23 cellular contexts compared by ENCODE assay signal in the genomic region with DNA sequence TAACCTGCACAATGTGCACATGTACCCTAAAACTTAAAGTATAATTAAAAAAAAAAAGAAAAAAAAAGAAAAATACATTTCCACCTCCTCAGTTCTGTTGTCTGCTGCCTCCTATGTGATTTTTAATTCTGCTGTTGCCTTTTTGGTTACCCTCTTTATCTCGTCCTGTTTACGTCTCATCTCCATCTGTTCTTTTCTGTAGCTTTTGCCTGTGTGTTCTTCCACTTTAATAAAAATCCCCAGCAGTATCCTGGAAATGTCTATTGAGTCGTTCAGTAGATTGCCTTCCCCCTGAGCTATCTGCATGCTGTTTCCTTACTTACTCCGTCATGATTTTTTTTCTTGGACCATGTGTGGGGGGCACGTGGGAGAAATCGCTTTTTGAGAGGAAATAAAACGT.
"Had no signal": no experiment of that assay in that cellular context is flagged by ENCODE, and none has a peak within 500 bp of the region (broad histone marks: within the 10 kb centered on the region; RNA-seq: fewer than 3 reads in every experiment).

No MANE protein-coding gene starts in this region.

- DNase-seq: hippocampal formation; kidney glomerular epithelial cell; left cardiac atrium; lower lobe of right lung; mammary epithelial cell; mesenchymal stem cell; naive thymus-derived CD8-positive, alpha-beta T cell; pancreas; posterior cingulate gyrus; retina; right cardiac atrium; stimulated activated CD4-positive, alpha-beta T cell treated with anti-CD3 and anti-CD28 coated beads, Interleukin-12 subunit alpha, Interleukin-12 subunit beta, amount 100 ng/mL, for 4 hours; stimulated activated CD4-positive, alpha-beta T cell treated with anti-CD3 and anti-CD28 coated beads, Interleukin-15, amount 100 ng/mL, for 24 hours; stimulated activated CD4-positive, alpha-beta T cell treated with anti-CD3 and anti-CD28 coated beads, Interleukin-2, amount 100 ng/mL, for 24 hours; stimulated activated CD4-positive, alpha-beta T cell treated with anti-CD3 and anti-CD28 coated beads, Interleukin-4, amount 100 ng/mL, for 1 hour; stimulated activated naive CD4-positive, alpha-beta T cell; tibial artery; trophoblast cell; upper lobe of right lung had no signal

- H3K4me3 Mint-ChIP-seq: naive thymus-derived CD8-positive, alpha-beta T cell; stimulated activated effector memory CD8-positive, alpha-beta T cell treated with anti-CD3 and anti-CD28 coated beads, Interleukin-12 subunit alpha, Interleukin-12 subunit beta, amount 100 ng/mL, for 72 hours; stimulated activated naive CD8-positive, alpha-beta T cell treated with anti-CD3 and anti-CD28 coated beads, Interleukin-15, Interleukin-2, amounts not matched to agents 100 ng/mL and 50 ng/mL, for 24 hours had no signal

- H3K36me3 Mint-ChIP-seq: naive thymus-derived CD8-positive, alpha-beta T cell; stimulated activated effector memory CD8-positive, alpha-beta T cell treated with anti-CD3 and anti-CD28 coated beads, Interleukin-12 subunit alpha, Interleukin-12 subunit beta, amount 100 ng/mL, for 72 hours had no signal

- ATAC-seq: left cardiac atrium; left lobe of liver; lower lobe of right lung; naive thymus-derived CD8-positive, alpha-beta T cell; pancreas; right cardiac atrium; sciatic nerve; stimulated activated effector memory CD8-positive, alpha-beta T cell treated with anti-CD3 and anti-CD28 coated beads, Interleukin-12 subunit alpha, Interleukin-12 subunit beta, amount 100 ng/mL, for 72 hours; upper lobe of right lung had no signal

- H3K27ac Mint-ChIP-seq: naive thymus-derived CD8-positive, alpha-beta T cell; stimulated activated effector memory CD8-positive, alpha-beta T cell treated with anti-CD3 and anti-CD28 coated beads, Interleukin-12 subunit alpha, Interleukin-12 subunit beta, amount 100 ng/mL, for 72 hours; stimulated activated naive CD8-positive, alpha-beta T cell treated with anti-CD3 and anti-CD28 coated beads, Interleukin-15, Interleukin-2, amounts not matched to agents 100 ng/mL and 50 ng/mL, for 24 hours had no signal

- H3K4me1 Mint-ChIP-seq: naive thymus-derived CD8-positive, alpha-beta T cell; stimulated activated effector memory CD8-positive, alpha-beta T cell treated with anti-CD3 and anti-CD28 coated beads, Interleukin-12 subunit alpha, Interleukin-12 subunit beta, amount 100 ng/mL, for 72 hours had no signal

- H3K9me3 Mint-ChIP-seq: naive thymus-derived CD8-positive, alpha-beta T cell; stimulated activated naive CD8-positive, alpha-beta T cell treated with anti-CD3 and anti-CD28 coated beads, Interleukin-15, Interleukin-2, amounts not matched to agents 100 ng/mL and 50 ng/mL, for 24 hours had no signal

- H3K27me3 Mint-ChIP-seq: stimulated activated naive CD8-positive, alpha-beta T cell treated with anti-CD3 and anti-CD28 coated beads, Interleukin-15, Interleukin-2, amounts not matched to agents 100 ng/mL and 50 ng/mL, for 24 hours had no signal
